In the genomic region with DNA sequence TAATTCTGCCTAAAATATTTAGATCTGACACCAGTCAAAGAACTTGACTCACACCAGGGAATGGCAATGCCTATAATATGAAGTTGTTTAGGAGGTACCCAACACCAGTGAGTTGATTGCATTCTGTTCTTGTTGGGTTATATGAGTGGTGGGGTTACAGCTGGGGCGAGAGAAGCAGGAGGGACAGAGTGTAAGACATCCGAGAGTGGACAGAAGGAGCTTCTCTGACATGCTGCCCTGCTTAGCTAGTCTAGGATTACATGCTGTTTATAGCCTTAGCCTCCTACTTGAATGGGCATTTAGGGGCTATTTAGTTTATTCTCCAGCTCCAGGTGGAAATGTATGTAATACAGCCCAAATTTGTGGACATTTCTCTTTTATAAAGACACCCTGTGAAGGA, we compare ENCODE assay signal across 3 cellular contexts.
"Had no signal": no experiment of that assay in that cellular context is flagged by ENCODE, and none has a peak within 500 bp of the region (broad histone marks: within the 10 kb centered on the region; RNA-seq: fewer than 3 reads in every experiment).

No MANE protein-coding gene starts in this region.

- DNase-seq: GDM1, GF-D8 had no signal

- ATAC-seq: GM12878 had no signal
